ENCODE assay signal across 9 cellular contexts in the genomic region with DNA sequence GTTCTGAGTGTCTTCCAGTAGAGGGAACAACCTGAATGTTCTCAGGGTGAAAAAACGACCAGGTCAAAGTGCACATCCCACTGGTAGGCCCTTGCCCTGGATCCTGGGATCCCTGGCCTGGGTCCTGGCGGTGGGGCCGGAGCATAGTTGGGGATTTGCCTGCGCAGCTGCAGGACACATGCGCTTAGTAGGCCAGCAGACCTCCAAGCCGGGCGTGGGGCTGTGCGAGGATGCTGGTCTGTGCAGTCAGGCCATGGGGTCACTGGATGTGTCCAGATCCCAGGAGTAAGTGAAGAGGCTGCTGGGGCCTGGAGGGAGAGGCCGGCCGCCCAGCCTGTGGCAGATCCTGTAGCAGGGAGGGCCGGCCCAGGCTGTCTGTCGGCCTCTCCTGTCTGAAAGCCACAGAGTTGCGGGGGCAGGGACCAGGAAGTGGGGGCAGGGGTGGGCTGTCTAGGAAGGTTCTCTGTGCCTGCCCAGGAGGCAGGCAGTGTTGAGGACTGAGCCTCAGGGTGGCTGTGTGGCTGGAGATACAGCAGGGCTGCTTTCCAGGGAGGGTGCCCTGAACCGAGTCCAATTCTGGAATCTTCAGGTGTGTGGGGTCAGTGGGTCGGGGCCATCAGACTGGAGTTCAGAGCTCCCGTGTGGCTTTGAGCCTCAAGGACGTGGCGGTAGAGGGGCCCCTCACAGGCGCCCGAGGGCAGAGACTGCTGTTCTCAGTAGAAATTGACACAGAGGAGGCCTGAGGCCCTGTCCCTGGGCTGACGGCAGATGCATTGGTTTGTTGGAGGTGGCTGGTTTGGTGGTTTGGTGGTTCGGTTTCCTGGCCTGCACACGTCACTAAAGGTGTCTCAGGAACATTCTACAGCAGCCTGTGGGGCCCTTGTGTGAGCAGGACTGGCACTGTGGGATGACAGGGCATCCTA. TPM values are rescaled to one million over a fixed set of nuclear protein-coding genes. Genes with fewer than 3 reads are reported as not detected.
DNase-seq lines count a peak whose midpoint lies in the region; TF ChIP-seq lines count a peak whose summit lies in the region.
"Had no signal": no experiment of that assay in that cellular context is flagged by ENCODE, and none has a peak within 500 bp of the region (broad histone marks: within the 10 kb centered on the region; RNA-seq: fewer than 3 reads in every experiment).

No MANE protein-coding gene starts in this region.

- 63 to 81% (median 74%) methylated on average over 14 to 23 of the region's 23 CpGs for WGBS in stomach, 5 donors

- H3K27me3 Mint-ChIP-seq in mesothelial cell of epicardium (ENCODE audit: low read depth), result no peaks in the 10 kb centered on the region

- peak overlapping the region; percentile 53 for H3K27ac Mint-ChIP-seq in mesothelial cell of epicardium

- H3K36me3 Mint-ChIP-seq in mesothelial cell of epicardium, result peaks cover 5% of the 10 kb centered on the region

- TF ChIP-seq CTCF in mesothelial cell of epicardium (IDR thresholded peaks at IDR 0.05; ENCODE audit: unreplicated experiment), result no peak
- no peak for TF ChIP-seq CTCF in stomach (IDR thresholded peaks at IDR 0.05)

- DNase-seq in activated T-cell treated with anti-CD3 and anti-CD28 coated beads for 1 hour (ENCODE audit: low read depth), result peak; percentile 44
- no peak for DNase-seq in activated T-cell treated with anti-CD3 and anti-CD28 coated beads for 4 hours
- DNase-seq in activated T-helper 1 cell treated with anti-CD3 and anti-CD28 coated beads, Interleukin-2, amount 50 U/mL, for 16 hours (ENCODE audit: low read depth in 1 of 2, low spot score in 1 of 2), result peak; percentile 34 to 43
- DNase-seq in mesothelial cell of epicardium (ENCODE audit: low spot score in 2 of 2, unreplicated experiment in 2 of 2), result no peak
- no peak for DNase-seq in stomach
- DNase-seq in nucleus accumbens (lab: John Stamatoyannopoulos, UW), result no peak
- DNase-seq in NAMALWA (ENCODE audit: low spot score), result no peak
- no peak for DNase-seq in A172 (ENCODE audit: low spot score)

- intact Hi-C loops in stomach (cut with DNase I; ENCODE audit: low total_unique reads), result no loop called here

- no peaks in the 10 kb centered on the region for H3K9me3 ChIP-seq in stomach
- H3K9me3 ChIP-seq: tibial nerve had no signal

- no peaks in the 10 kb centered on the region for H3K9me3 Mint-ChIP-seq in mesothelial cell of epicardium

- peak overlapping the region; percentile 29 to 70 (median 56) for H3K27ac ChIP-seq in stomach

- peaks cover 18 to 47% (median 27%) of the 10 kb centered on the region in 4 donors for H3K4me1 ChIP-seq in stomach

- no peak for TF ChIP-seq POLR2A in stomach (IDR thresholded peaks at IDR 0.05)

- H3K4me1 Mint-ChIP-seq in mesothelial cell of epicardium, result peaks cover 31% of the 10 kb centered on the region

- no peaks in the 10 kb centered on the region for H3K27me3 ChIP-seq in stomach
- H3K27me3 ChIP-seq: tibial nerve had no signal

- H3K4me3 ChIP-seq in stomach, result no peak overlapping the region
- H3K4me3 ChIP-seq: tibial nerve had no signal

- TF ChIP-seq EP300 in stomach (IDR thresholded peaks at IDR 0.05), result no peak

- H3K36me3 ChIP-seq in stomach, result peaks cover 23 to 95% (median 85%) of the 10 kb centered on the region in 4 donors

- H3K4me3 Mint-ChIP-seq in mesothelial cell of epicardium, result no peak overlapping the region

RNA-seq across cellular contexts. Expression of a gene that starts 17.2 kb away (rescaled TPM):
- total RNA-seq in mesothelial cell of epicardium (28.4 to 33.0 TPM (median 31.1 TPM) in 3 replicates), stomach (10 to 100 TPM in 4 of 5 donors, 1 to 10 TPM in 1; 3.5 to 48.2 (median 44.2) TPM)
- 10 to 100 TPM; 31.9 to 37.2 (median 33.3) TPM for polyA plus RNA-seq in stomach
- 52.4 and 64.6 TPM in 2 replicates for total RNA-seq in A172 (2014; rRNA removed; shearing (Covaris generic))

RNA-seq across cellular contexts. Expression of a gene that starts 51.5 kb away (rescaled TPM):
- total RNA-seq in mesothelial cell of epicardium (110 to 121 TPM (median 117 TPM) in 3 replicates), stomach (100 to 1,000 TPM in 2 of 5 donors, 10 to 100 TPM in 3; 34.7 to 469 (median 91.4) TPM)
- polyA plus RNA-seq in stomach, result 10 to 100 TPM; 13.2 to 21.5 (median 17.9) TPM
- total RNA-seq in A172 (2014; rRNA removed; shearing (Covaris generic)), result 28.0 and 28.2 TPM in 2 replicates

RNA-seq across cellular contexts. Expression of a gene that starts 57.9 kb away (rescaled TPM):
- total RNA-seq in mesothelial cell of epicardium, result 42.5 to 46.6 TPM (median 45.8 TPM) in 3 replicates
- total RNA-seq in stomach, result 100 to 1,000 TPM in 1 of 5 donors, 10 to 100 TPM in 4; 11.6 to 183 (median 33.5) TPM
- polyA plus RNA-seq in stomach, result 10 to 100 TPM; 16.2 to 25.0 (median 24.3) TPM
- total RNA-seq in A172 (2014; rRNA removed; shearing (Covaris generic)), result 12.0 and 19.6 TPM in 2 replicates

RNA-seq across cellular contexts. Expression of a gene that starts 58.2 kb away (rescaled TPM):
- total RNA-seq in mesothelial cell of epicardium (0.45 to 0.84 TPM (median 0.49 TPM) in 3 replicates), stomach (1 to 10 TPM in 1 of 5 donors, not detected in 4; 1.8 TPM)
- 1 to 10 TPM in 1 of 3 donors, under 1 TPM in 1, not detected in 1; 0.68 to 1.2 TPM for polyA plus RNA-seq in stomach
- 1.7 and 5.2 TPM in 2 replicates for total RNA-seq in A172 (2014; rRNA removed; shearing (Covaris generic))

Comparison
In these comparisons a context has a peak if more than half of its experiments do, and no peak if none do; other contexts are left out.
1. DNase-seq: peak in activated T-cell treated with anti-CD3 and anti-CD28 coated beads for 1 hour (single experiment) and activated T-helper 1 cell treated with anti-CD3 and anti-CD28 coated beads, Interleukin-2, amount 50 U/mL, for 16 hours (2 of 2); none in activated T-cell treated with anti-CD3 and anti-CD28 coated beads for 4 hours (single experiment), mesothelial cell of epicardium (0 of 2), stomach (single experiment), nucleus accumbens (0 of 56), NAMALWA (single experiment) and A172 (single experiment).